In the genomic region with DNA sequence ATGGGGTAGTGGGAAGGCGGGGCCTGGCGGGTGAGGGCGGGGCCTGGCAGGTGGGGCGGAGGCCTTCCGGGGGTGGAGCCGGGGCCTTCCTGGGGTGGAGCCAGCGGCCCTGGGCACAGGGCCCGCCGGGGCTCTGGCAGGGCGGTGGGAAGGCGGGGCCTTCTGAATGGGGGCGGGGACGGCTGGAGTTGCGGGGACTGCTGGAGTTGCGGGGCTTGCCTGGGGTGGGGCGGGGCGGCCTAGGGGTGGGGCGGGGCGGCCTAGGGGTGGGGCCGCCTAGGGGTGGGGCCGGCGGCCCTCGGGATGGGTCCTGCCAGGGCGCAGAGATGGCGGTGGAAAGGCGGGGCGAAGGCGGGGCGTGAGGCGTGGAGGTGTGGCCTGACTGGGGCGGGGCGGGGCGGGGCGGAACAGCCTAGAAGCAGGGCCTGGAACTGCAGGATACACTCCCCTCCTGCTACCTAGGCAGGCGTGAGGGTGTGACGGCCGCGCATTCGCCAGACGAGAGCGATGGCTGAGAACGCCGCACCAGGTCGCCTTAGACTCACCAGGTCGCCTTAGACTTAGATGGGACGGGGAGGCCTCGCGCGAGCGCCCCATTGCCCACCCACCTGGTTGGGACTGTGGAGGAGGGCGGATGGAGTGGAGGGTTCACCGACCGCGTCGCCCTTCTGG, we compare ENCODE assay signal across 1 cellular context.
A peak's percentile ranks its signal among the peaks of the same experiment; 100 is the strongest.
TF ChIP-seq lines count a peak whose summit lies in the region.

No MANE protein-coding gene starts in this region.

TF ChIP-seq in K562, 482 proteins besides CTCF, POLR2A, EP300 and RAD21 (continued from another document):
- TF ChIP-seq ZC3H4 (CRISPR knock-in tag; IDR thresholded peaks at IDR 0.05; ENCODE audit: borderline replicate concordance) (no peak), ZBTB1 (CRISPR knock-in tag; IDR thresholded peaks at IDR 0.05; ENCODE audit: borderline replicate concordance, low read depth) (no peak), TARDBP (IDR thresholded peaks at IDR 0.05) (no peak), TAF1 (IDR thresholded peaks at IDR 0.05; ENCODE audit: control insufficient read depth, extremely low read depth, insufficient read depth, low read length, severe bottlenecking) (peak; percentile 61), TBL1XR1 (IDR thresholded peaks at IDR 0.05; ENCODE audit: low read length in 2 of 2) (no peak), FOXK2 (conservative IDR thresholded peaks at IDR 0.05 in 1 of 2, IDR thresholded peaks at IDR 0.05 in 1 of 2; ENCODE audit: low read depth in 2 of 2) (no peak), MAX (CRISPR knock-in tag; IDR thresholded peaks at IDR 0.05) (peak; percentile 54), ZBTB2 (IDR thresholded peaks at IDR 0.05) (0 out of 2 replicates have a peak, but pooled peaks have one; percentile 20), PYGO2 (tag; IDR thresholded peaks at IDR 0.05) (no peak), HDAC1 (IDR thresholded peaks at IDR 0.05) (peak in 1 of 2 experiments; percentile 45; a peak in 1 of 4 replicates), RBFOX2 (IDR thresholded peaks at IDR 0.05; ENCODE audit: low read depth, low read length) (peak; percentile 81), DPF2 (IDR thresholded peaks at IDR 0.05) (no peak), BMI1 (IDR thresholded peaks at IDR 0.05; ENCODE audit: low read length) (no peak), FOXP1 (CRISPR knock-in tag; IDR thresholded peaks at IDR 0.05) (0 out of 2 replicates have a peak, but pooled peaks have one; percentile 38), ZNF785 (CRISPR knock-in tag; IDR thresholded peaks at IDR 0.05) (no peak), ZBTB8A (IDR thresholded peaks at IDR 0.05; ENCODE audit: partially characterized antibody) (no peak), WHSC1 (IDR thresholded peaks at IDR 0.05; ENCODE audit: low read length) (no peak), E2F3 (CRISPR knock-in tag; IDR thresholded peaks at IDR 0.05) (no peak), CEBPG (CRISPR knock-in tag; IDR thresholded peaks at IDR 0.05) (no peak), CEBPG (tag; conservative IDR thresholded peaks at IDR 0.05 in 1 of 2, IDR thresholded peaks at IDR 0.05 in 1 of 2) (no peak), POLR3A (IDR thresholded peaks at IDR 0.05; ENCODE audit: borderline replicate concordance, extremely low read depth, insufficient read depth, insufficient read length) (no peak), ZNF263 (CRISPR knock-in tag; IDR thresholded peaks at IDR 0.05; ENCODE audit: borderline replicate concordance) (peak; percentile 80), TEAD2 (tag; IDR thresholded peaks at IDR 0.05) (no peak), ARNT (IDR thresholded peaks at IDR 0.05) (no peak), MTA3 (IDR thresholded peaks at IDR 0.05; ENCODE audit: borderline replicate concordance) (peak; percentile 67; the same call in 1 of the 2 replicates), LEF1 (IDR thresholded peaks at IDR 0.05) (no peak), THAP12 (CRISPR knock-in tag; IDR thresholded peaks at IDR 0.05) (no peak), MAZ (CRISPR knock-in tag; conservative IDR thresholded peaks at IDR 0.05 in 1 of 2, IDR thresholded peaks at IDR 0.05 in 1 of 2) (peak in 1 of 2 experiments; percentile 25; a peak in 1 of 4 replicates), KLF10 (CRISPR knock-in tag; IDR thresholded peaks at IDR 0.05) (no peak), SP1 (CRISPR knock-in tag; IDR thresholded peaks at IDR 0.05) (peak; percentile 79), BRCA1 (IDR thresholded peaks at IDR 0.05) (no peak), BRCA1 (CRISPR knock-in tag; IDR thresholded peaks at IDR 0.05) (no peak), NKRF (IDR thresholded peaks at IDR 0.05; ENCODE audit: borderline replicate concordance) (no peak), PHB2 (IDR thresholded peaks at IDR 0.05; ENCODE audit: low read depth) (no peak), RBM14 (IDR thresholded peaks at IDR 0.05; ENCODE audit: borderline replicate concordance, insufficient read depth, low read depth, low read length) (no peak), STAT5A (IDR thresholded peaks at IDR 0.05; ENCODE audit: borderline replicate concordance, low read length) (no peak), SMARCE1 (IDR thresholded peaks at IDR 0.05) (0 out of 2 replicates have a peak, but pooled peaks have one; percentile 17), ATF6 (CRISPR knock-in tag; IDR thresholded peaks at IDR 0.05) (no peak), ZNF134 (CRISPR knock-in tag; conservative IDR thresholded peaks at IDR 0.05) (no peak), TEAD1 (CRISPR knock-in tag; IDR thresholded peaks at IDR 0.05) (0 out of 4 replicates have a peak, but pooled peaks of 1 of the 2 experiments have one; percentile 26), GTF2A2 (tag; IDR thresholded peaks at IDR 0.05) (no peak), ZNF830 (CRISPR knock-in tag; IDR thresholded peaks at IDR 0.05) (no peak), ZNF518B (CRISPR knock-in tag; IDR thresholded peaks at IDR 0.05) (no peak), ZNF507 (tag; conservative IDR thresholded peaks at IDR 0.05) (no peak), EP400 (IDR thresholded peaks at IDR 0.05) (no peak), DIDO1 (tag; IDR thresholded peaks at IDR 0.05; ENCODE audit: low read depth) (no peak), SIN3A (IDR thresholded peaks at IDR 0.05; ENCODE audit: borderline replicate concordance in 2 of 2, control insufficient read depth in 1 of 2, low read depth in 2 of 2, low read length in 2 of 2) (peak in 1 of 2 experiments; percentile 25; a peak in 1 of 4 replicates), CREM (IDR thresholded peaks at IDR 0.05; ENCODE audit: low read depth) (0 out of 2 replicates have a peak, but pooled peaks have one; percentile 22), ZNF133 (CRISPR knock-in tag; IDR thresholded peaks at IDR 0.05) (no peak), ZNF140 (CRISPR knock-in tag; IDR thresholded peaks at IDR 0.05) (no peak), NR3C1 (CRISPR knock-in tag; IDR thresholded peaks at IDR 0.05) (no peak), CBX2 (IDR thresholded peaks at IDR 0.05; ENCODE audit: insufficient read depth, low read length, poor library complexity, severe bottlenecking) (no peak), ZNF77 (CRISPR knock-in tag; IDR thresholded peaks at IDR 0.05) (no peak), ZNF316 (IDR thresholded peaks at IDR 0.05) (no peak), MEIS2 (IDR thresholded peaks at IDR 0.05; ENCODE audit: partially characterized antibody) (no peak)
- TF ChIP-seq, protein P1, sequence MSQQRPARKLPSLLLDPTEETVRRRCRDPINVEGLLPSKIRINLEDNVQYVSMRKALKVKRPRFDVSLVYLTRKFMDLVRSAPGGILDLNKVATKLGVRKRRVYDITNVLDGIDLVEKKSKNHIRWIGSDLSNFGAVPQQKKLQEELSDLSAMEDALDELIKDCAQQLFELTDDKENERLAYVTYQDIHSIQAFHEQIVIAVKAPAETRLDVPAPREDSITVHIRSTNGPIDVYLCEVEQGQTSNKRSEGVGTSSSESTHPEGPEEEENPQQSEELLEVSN (IDR thresholded peaks at IDR 0.05; ENCODE audit: borderline replicate concordance in 1 of 2, extremely low read depth in 1 of 2, insufficient read depth in 1 of 2, insufficient read length in 1 of 2, low read depth in 1 of 2, low read length in 1 of 2, poor library complexity in 1 of 2, severe bottlenecking in 1 of 2): peak; percentile 68
- TF ChIP-seq, protein P2, sequence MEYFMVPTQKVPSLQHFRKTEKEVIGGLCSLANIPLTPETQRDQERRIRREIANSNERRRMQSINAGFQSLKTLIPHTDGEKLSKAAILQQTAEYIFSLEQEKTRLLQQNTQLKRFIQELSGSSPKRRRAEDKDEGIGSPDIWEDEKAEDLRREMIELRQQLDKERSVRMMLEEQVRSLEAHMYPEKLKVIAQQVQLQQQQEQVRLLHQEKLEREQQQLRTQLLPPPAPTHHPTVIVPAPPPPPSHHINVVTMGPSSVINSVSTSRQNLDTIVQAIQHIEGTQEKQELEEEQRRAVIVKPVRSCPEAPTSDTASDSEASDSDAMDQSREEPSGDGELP (CRISPR knock-in tag; IDR thresholded peaks at IDR 0.05; ENCODE audit: borderline replicate concordance): peak; percentile 48; the same call in 1 of the 2 replicates
